14 cellular contexts compared by ENCODE assay signal in genomic region chr3:33132019-33132360, GRCh38. TPM values are rescaled to one million over a fixed set of nuclear protein-coding genes. Genes with fewer than 3 reads are reported as not detected.
DNase-seq lines count a peak whose midpoint lies in the region; ATAC-seq and TF ChIP-seq lines count a peak whose summit lies in the region.
"Had no signal": no experiment of that assay in that cellular context is flagged by ENCODE, and none has a peak within 500 bp of the region (broad histone marks: within the 10 kb centered on the region; RNA-seq: fewer than 3 reads in every experiment).

No MANE protein-coding gene starts in this region.

- H3K36me3 Mint-ChIP-seq in Caco-2 (ENCODE audit: insufficient read depth, unreplicated experiment), result peaks cover 42% of the 10 kb centered on the region
- H3K36me3 Mint-ChIP-seq in activated T-helper 1 cell treated with anti-CD3 and anti-CD28 coated beads, Interleukin-12 subunit alpha, Interleukin-12 subunit beta, Interleukin-2, Interleukin-4 antibody, amounts not matched to agents 30 ng/mL and 10 ng/mL and 1 ng/mL, durations not matched to agents 14 hours and 24 hours and 36 hours (ENCODE audit: low read depth), result peaks cover 10% of the 10 kb centered on the region

- no peaks in the 10 kb centered on the region for H3K27me3 Mint-ChIP-seq in Caco-2 (ENCODE audit: insufficient read depth, unreplicated experiment)
- H3K27me3 Mint-ChIP-seq in activated T-helper 1 cell treated with anti-CD3 and anti-CD28 coated beads, Interleukin-12 subunit alpha, Interleukin-12 subunit beta, Interleukin-2, Interleukin-4 antibody, amounts not matched to agents 30 ng/mL and 10 ng/mL and 1 ng/mL, durations not matched to agents 14 hours and 24 hours and 36 hours (ENCODE audit: insufficient read depth), result no peaks in the 10 kb centered on the region
- H3K27me3 Mint-ChIP-seq: activated CD4-positive, alpha-beta memory T cell treated with anti-CD3 and anti-CD28 coated beads, Interleukin-2, amount 10 ng/mL, durations not matched to agents 7 days and 5 days; stimulated activated naive B cell treated with anti-CD40 and anti-IgM and Interleukin-4, amounts not matched to agents 10 μg/mL and 1 μg/mL and 100 μg/mL, for 72 hours had no signal

- no peak for TF ChIP-seq POLR2A in spleen (IDR thresholded peaks at IDR 0.05)

- DNase-seq in Caco-2, result peak in 1 of 2 experiments; percentile 17
- DNase-seq in spleen, result no peak
- no peak for DNase-seq in NCI-H748 (lab: John Stamatoyannopoulos, UW; ENCODE audit: unreplicated experiment)
- no peak for DNase-seq in activated T-helper 1 cell treated with anti-CD3 and anti-CD28 coated beads, Interleukin-12 subunit alpha, Interleukin-12 subunit beta, Interleukin-2, Interleukin-4 antibody, amounts not matched to agents 30 ng/mL and 10 ng/mL and 1 ng/mL, durations not matched to agents 14 hours and 24 hours and 36 hours (ENCODE audit: low spot score)
- no peak for DNase-seq in globus pallidus (ENCODE audit: low spot score)
- DNase-seq: activated effector memory CD4-positive, alpha-beta T cell treated with anti-CD3 and anti-CD28 coated beads, Interleukin-2, amount 50 U/mL, for 16 hours; lower lobe of right lung; NCI-H446 treated with DMSO at 0.1 percent for 48 hours; stimulated activated naive B cell treated with anti-CD40 and anti-IgM and Interleukin-4, amounts not matched to agents 10 μg/mL and 1 μg/mL and 100 μg/mL, for 72 hours had no signal

- CTCF ChIA-PET in Caco-2 (lab: Charles Lee), result interaction anchor here (0.9 to 2.4 kb wide), 17 partner anchors 9 to 655 kb away, joined by 3 to 111 read pairs (median 4); partner anchors contain the start of gene CRTAP

- no peaks in the 10 kb centered on the region for H3K27me3 ChIP-seq in Caco-2 (replicated peaks; ENCODE audit: control insufficient read depth, insufficient read depth, low read length)
- H3K27me3 ChIP-seq in HUES48 (ENCODE audit: control insufficient read depth, insufficient read depth, low read length), result no peaks in the 10 kb centered on the region
- no peaks in the 10 kb centered on the region for H3K27me3 ChIP-seq in spleen (replicated peaks in 1 of 7)

- H3K4me3 ChIP-seq in Caco-2 (ENCODE audit: low read depth, low read length), result no peak overlapping the region
- H3K4me3 ChIP-seq in HUES48 (ENCODE audit: low read depth, low read length), result no peak overlapping the region
- no peak overlapping the region for H3K4me3 ChIP-seq in spleen
- H3K4me3 ChIP-seq: lower lobe of right lung had no signal

- H3K9me3 ChIP-seq in Caco-2, result no peaks in the 10 kb centered on the region
- H3K9me3 ChIP-seq in HUES48 (ENCODE audit: control insufficient read depth, insufficient read depth, low read length), result no peaks in the 10 kb centered on the region
- H3K9me3 ChIP-seq in spleen, result no peaks in the 10 kb centered on the region
- H3K9me3 ChIP-seq: lower lobe of right lung had no signal

- POLR2A ChIA-PET in Caco-2 (lab: Charles Lee), result interaction anchor here (0.8 kb wide), 1 partner anchor 241 kb away, joined by 4 read pairs; no protein-coding TSS in a partner anchor

- peak; percentile 13 for ATAC-seq in GM21723 (IDR thresholded peaks at IDR 0.05; ENCODE audit: unreplicated experiment)
- peak; percentile 32 for ATAC-seq in esophagus mucosa

- H3K9me3 Mint-ChIP-seq in Caco-2 (ENCODE audit: unreplicated experiment), result no peaks in the 10 kb centered on the region
- H3K9me3 Mint-ChIP-seq in activated T-helper 1 cell treated with anti-CD3 and anti-CD28 coated beads, Interleukin-12 subunit alpha, Interleukin-12 subunit beta, Interleukin-2, Interleukin-4 antibody, amounts not matched to agents 30 ng/mL and 10 ng/mL and 1 ng/mL, durations not matched to agents 14 hours and 24 hours and 36 hours, result no peaks in the 10 kb centered on the region
- H3K9me3 Mint-ChIP-seq: activated CD4-positive, alpha-beta memory T cell treated with anti-CD3 and anti-CD28 coated beads, Interleukin-2, amount 10 ng/mL, durations not matched to agents 7 days and 5 days; stimulated activated naive B cell treated with anti-CD40 and anti-IgM and Interleukin-4, amounts not matched to agents 10 μg/mL and 1 μg/mL and 100 μg/mL, for 72 hours had no signal

- no peak overlapping the region for H3K4me3 Mint-ChIP-seq in Caco-2 (ENCODE audit: unreplicated experiment)
- no peak overlapping the region for H3K4me3 Mint-ChIP-seq in activated T-helper 1 cell treated with anti-CD3 and anti-CD28 coated beads, Interleukin-12 subunit alpha, Interleukin-12 subunit beta, Interleukin-2, Interleukin-4 antibody, amounts not matched to agents 30 ng/mL and 10 ng/mL and 1 ng/mL, durations not matched to agents 14 hours and 24 hours and 36 hours
- H3K4me3 Mint-ChIP-seq: activated CD4-positive, alpha-beta memory T cell treated with anti-CD3 and anti-CD28 coated beads, Interleukin-2, amount 10 ng/mL, durations not matched to agents 7 days and 5 days; stimulated activated naive B cell treated with anti-CD40 and anti-IgM and Interleukin-4, amounts not matched to agents 10 μg/mL and 1 μg/mL and 100 μg/mL, for 72 hours had no signal

- BruUV-seq in Caco-2 (replicated peaks; lab: Mats Ljungman, UMichigan), result no TSS peak

- H3K36me3 ChIP-seq in Caco-2 (ENCODE audit: control insufficient read depth, insufficient read depth, low read length), result peaks cover 3% of the 10 kb centered on the region; the same call in 1 of the 2 replicates
- peaks cover 47% of the 10 kb centered on the region for H3K36me3 ChIP-seq in HUES48 (ENCODE audit: control insufficient read depth, insufficient read depth, low read length)
- H3K36me3 ChIP-seq in spleen, result peaks cover 0 to 92% (median 60%) of the 10 kb centered on the region in 6 donors

- peaks cover 18% of the 10 kb centered on the region for H3K4me1 ChIP-seq in Caco-2
- H3K4me1 ChIP-seq in HUES48 (ENCODE audit: control insufficient read depth, insufficient read depth, low read length), result peaks cover 8% of the 10 kb centered on the region
- peaks cover 0 to 6% (median 0%) of the 10 kb centered on the region in 6 donors for H3K4me1 ChIP-seq in spleen
- H3K4me1 ChIP-seq: lower lobe of right lung had no signal

- H3K27ac Mint-ChIP-seq in Caco-2 (ENCODE audit: unreplicated experiment), result peak overlapping the region; percentile 77
- no peak overlapping the region for H3K27ac Mint-ChIP-seq in activated T-helper 1 cell treated with anti-CD3 and anti-CD28 coated beads, Interleukin-12 subunit alpha, Interleukin-12 subunit beta, Interleukin-2, Interleukin-4 antibody, amounts not matched to agents 30 ng/mL and 10 ng/mL and 1 ng/mL, durations not matched to agents 14 hours and 24 hours and 36 hours
- H3K27ac Mint-ChIP-seq: activated CD4-positive, alpha-beta memory T cell treated with anti-CD3 and anti-CD28 coated beads, Interleukin-2, amount 10 ng/mL, durations not matched to agents 7 days and 5 days; stimulated activated naive B cell treated with anti-CD40 and anti-IgM and Interleukin-4, amounts not matched to agents 10 μg/mL and 1 μg/mL and 100 μg/mL, for 72 hours had no signal

- H3K27ac ChIP-seq in HUES48 (ENCODE audit: low read depth, low read length) (peak overlapping the region; percentile 53), spleen (no peak overlapping the region)
- H3K27ac ChIP-seq: lower lobe of right lung, parathyroid adenoma had no signal

- 83 to 100% (median 89%) methylated on average over 1 of the region's 1 CpG for WGBS in spleen, 5 donors

- TF ChIP-seq CTCF in Caco-2 (IDR thresholded peaks at IDR 0.05; ENCODE audit: insufficient read depth in 1 of 2, low read depth in 1 of 2, low read length in 1 of 2, severe bottlenecking in 1 of 2, unreplicated experiment in 1 of 2) (no peak), spleen (IDR thresholded peaks at IDR 0.05 in 8 of 11, conservative IDR thresholded peaks at IDR 0.05 in 3 of 11) (no peak)

- H3K4me1 Mint-ChIP-seq in Caco-2 (ENCODE audit: low read depth, unreplicated experiment), result no peaks in the 10 kb centered on the region
- H3K4me1 Mint-ChIP-seq in activated T-helper 1 cell treated with anti-CD3 and anti-CD28 coated beads, Interleukin-12 subunit alpha, Interleukin-12 subunit beta, Interleukin-2, Interleukin-4 antibody, amounts not matched to agents 30 ng/mL and 10 ng/mL and 1 ng/mL, durations not matched to agents 14 hours and 24 hours and 36 hours (ENCODE audit: low read depth), result peaks cover 7% of the 10 kb centered on the region

- intact Hi-C loops in Caco-2 (cut with micrococcal nuclease; ENCODE audit: unreplicated experiment), result loop anchor here (5.0 to 10.0 kb wide), 2 partner anchors 100 to 583 kb away; partner anchors contain the start of gene CLASP2
- intact Hi-C loops in spleen (cut with DNase I; ENCODE audit: low total_unique reads), result loop anchor here (5.0 to 10.0 kb wide), 2 partner anchors 240 to 653 kb away; no protein-coding TSS in a partner anchor
- intact Hi-C loops in activated T-helper 1 cell treated with anti-CD3 and anti-CD28 coated beads, Interleukin-12 subunit alpha, Interleukin-12 subunit beta, Interleukin-2, Interleukin-4 antibody, amounts not matched to agents 30 ng/mL and 10 ng/mL and 1 ng/mL, durations not matched to agents 14 hours and 24 hours and 36 hours (cut with micrococcal nuclease), result no loop called here

- H3K9ac ChIP-seq in HUES48 (ENCODE audit: low read depth, low read length), result no peak overlapping the region
- H3K9ac ChIP-seq: parathyroid adenoma had no signal

RNA-seq across cellular contexts. Expression of gene CRTAP, which starts 18.2 kb away (rescaled TPM):
- total RNA-seq in Caco-2 (2022), result 144 and 151 TPM in 2 replicates
- 78.7 TPM for total RNA-seq in esophagus mucosa
- total RNA-seq in spleen, result 100 to 1,000 TPM in 5 of 7 donors, 10 to 100 TPM in 2; 64.8 to 156 (median 119) TPM
- 10 to 100 TPM; 37.9 to 46.8 (median 38.1) TPM for polyA plus RNA-seq in spleen
- 30.3 and 33.2 TPM in 2 replicates for total RNA-seq in activated T-helper 1 cell treated with anti-CD3 and anti-CD28 coated beads, Interleukin-12 subunit alpha, Interleukin-12 subunit beta, Interleukin-2, Interleukin-4 antibody, amounts not matched to agents 30 ng/mL and 10 ng/mL and 1 ng/mL, durations not matched to agents 14 hours and 24 hours and 36 hours

RNA-seq across cellular contexts. Expression of gene GLB1, which starts 35.0 kb away (rescaled TPM):
- total RNA-seq in Caco-2 (2022) (307 and 324 TPM in 2 replicates), esophagus mucosa (28.8 TPM), spleen (10 to 100 TPM; 53.2 to 90.0 (median 71.6) TPM)
- 10 to 100 TPM; 13.2 to 14.4 (median 13.8) TPM for polyA plus RNA-seq in spleen
- total RNA-seq in activated T-helper 1 cell treated with anti-CD3 and anti-CD28 coated beads, Interleukin-12 subunit alpha, Interleukin-12 subunit beta, Interleukin-2, Interleukin-4 antibody, amounts not matched to agents 30 ng/mL and 10 ng/mL and 1 ng/mL, durations not matched to agents 14 hours and 24 hours and 36 hours, result 51.7 and 65.0 TPM in 2 replicates

RNA-seq across cellular contexts. Expression of gene TMPPE, which starts 35.0 kb away (rescaled TPM):
- 20.0 and 22.5 TPM in 2 replicates for total RNA-seq in Caco-2 (2022)
- total RNA-seq in esophagus mucosa, result 4.8 TPM
- total RNA-seq in spleen, result 10 to 100 TPM; 12.5 to 23.8 (median 16.5) TPM
- polyA plus RNA-seq in spleen, result under 1 TPM; 0.09 to 0.51 (median 0.12) TPM
- 14.9 and 15.5 TPM in 2 replicates for total RNA-seq in activated T-helper 1 cell treated with anti-CD3 and anti-CD28 coated beads, Interleukin-12 subunit alpha, Interleukin-12 subunit beta, Interleukin-2, Interleukin-4 antibody, amounts not matched to agents 30 ng/mL and 10 ng/mL and 1 ng/mL, durations not matched to agents 14 hours and 24 hours and 36 hours
